Comparison of ENCODE assay signal across 12 cellular contexts in genomic region chr10:118343115-118343514, GRCh38. TPM values are rescaled to one million over a fixed set of nuclear protein-coding genes. Genes with fewer than 3 reads are reported as not detected.
DNase-seq lines count a peak whose midpoint lies in the region; ATAC-seq and TF ChIP-seq lines count a peak whose summit lies in the region.
"Had no signal": no experiment of that assay in that cellular context is flagged by ENCODE, and none has a peak within 500 bp of the region (broad histone marks: within the 10 kb centered on the region; RNA-seq: fewer than 3 reads in every experiment).

No MANE protein-coding gene starts in this region.

- H3K4me1 Mint-ChIP-seq in Caco-2 (ENCODE audit: low read depth, unreplicated experiment), result no peaks in the 10 kb centered on the region
- H3K4me1 Mint-ChIP-seq in T-cell, result peaks cover 32 to 51% (median 49%) of the 10 kb centered on the region in 3 donors

- peaks cover 11% of the 10 kb centered on the region for H3K36me3 Mint-ChIP-seq in Caco-2 (ENCODE audit: insufficient read depth, unreplicated experiment)
- H3K36me3 Mint-ChIP-seq in T-cell, result peaks cover 2% of the 10 kb centered on the region

- no peak overlapping the region for H3K4me3 ChIP-seq in Caco-2 (ENCODE audit: low read depth, low read length)
- no peak overlapping the region for H3K4me3 ChIP-seq in foreskin fibroblast (ENCODE audit: low read depth in 1 of 2, low read length in 2 of 2)

- ATAC-seq in T-cell (replicated peaks in 1 of 4), result no peak

- POLR2A ChIA-PET in Caco-2 (lab: Charles Lee), result no interaction called here
- POLR2A ChIA-PET in T-cell (lab: Charles Lee), result no interaction called here

- 0 out of 2 replicates have a peak, but pooled peaks cover 3% of the 10 kb centered on the region for H3K4me1 ChIP-seq in Caco-2

- H3K9me3 Mint-ChIP-seq in Caco-2 (ENCODE audit: unreplicated experiment), result no peaks in the 10 kb centered on the region
- H3K9me3 Mint-ChIP-seq in T-cell, result no peaks in the 10 kb centered on the region

- no TSS peak for BruUV-seq in Caco-2 (replicated peaks; lab: Mats Ljungman, UMichigan)

- CTCF ChIA-PET in Caco-2 (lab: Charles Lee), result no interaction called here
- CTCF ChIA-PET in T-cell (lab: Charles Lee), result interaction anchor here in 1 of 2 donors (0.6 kb wide), 1 partner anchor 1253 kb away, joined by 3 read pairs; no protein-coding TSS in a partner anchor

- no peaks in the 10 kb centered on the region for H3K9me3 ChIP-seq in Caco-2
- H3K9me3 ChIP-seq: heart left ventricle, SJSA1, stomach had no signal

- H3K4me3 Mint-ChIP-seq in Caco-2 (ENCODE audit: unreplicated experiment) (peak overlapping the region; percentile 84), T-cell (peak overlapping the region; percentile 76 to 96 (median 95))

- no peaks in the 10 kb centered on the region for H3K27me3 ChIP-seq in Caco-2 (replicated peaks; ENCODE audit: control insufficient read depth, insufficient read depth, low read length)
- H3K27me3 ChIP-seq: heart left ventricle, stomach had no signal

- H3K27ac Mint-ChIP-seq in Caco-2 (ENCODE audit: unreplicated experiment), result no peak overlapping the region
- peak overlapping the region; percentile 64 to 91 for H3K27ac Mint-ChIP-seq in T-cell

- DNase-seq in A172 (ENCODE audit: low spot score), result peak; percentile 16
- no peak for DNase-seq in Caco-2
- DNase-seq in T-cell, result no peak
- peak; percentile 19 to 57 for DNase-seq in foreskin fibroblast
- DNase-seq in T1000 (lab: John Stamatoyannopoulos, UW), result no peak
- DNase-seq in anterior cingulate cortex (lab: John Stamatoyannopoulos, UW), result no peak
- DNase-seq in activated CD8-positive, alpha-beta memory T cell treated with anti-CD3 and anti-CD28 coated beads, Interleukin-2, amount 50 U/mL, for 48 hours, result no peak
- DNase-seq in NCI-H146 (lab: John Stamatoyannopoulos, UW), result no peak
- DNase-seq: heart left ventricle, NCI-H2171 treated with DMSO at 0.1 percent for 48 hours, stomach had no signal

- intact Hi-C loops in Caco-2 (cut with micrococcal nuclease; ENCODE audit: unreplicated experiment), result loop anchor here (2.0 kb wide), 1 partner anchor 116 kb away; no protein-coding TSS in a partner anchor

- no peak for TF ChIP-seq CTCF in Caco-2 (IDR thresholded peaks at IDR 0.05; ENCODE audit: insufficient read depth in 1 of 2, low read depth in 1 of 2, low read length in 1 of 2, severe bottlenecking in 1 of 2, unreplicated experiment in 1 of 2)
- no peak for TF ChIP-seq CTCF in foreskin fibroblast (IDR thresholded peaks at IDR 0.05; ENCODE audit: low read depth, low read length)

- H3K36me3 ChIP-seq in Caco-2 (ENCODE audit: control insufficient read depth, insufficient read depth, low read length), result no peaks in the 10 kb centered on the region
- H3K36me3 ChIP-seq: stomach had no signal

- H3K27me3 Mint-ChIP-seq in Caco-2 (ENCODE audit: insufficient read depth, unreplicated experiment) (peaks cover 3% of the 10 kb centered on the region), T-cell (no peaks in the 10 kb centered on the region)

RNA-seq across cellular contexts. Expression of gene FAM204A, which starts 1.0 kb away (rescaled TPM):
- 160 and 233 TPM in 2 replicates for total RNA-seq in A172 (2014; rRNA removed; shearing (Covaris generic))
- 63.7 and 68.7 TPM in 2 replicates for total RNA-seq in Caco-2 (2022)
- 10 to 100 TPM; 57.1 to 63.3 (median 58.0) TPM for total RNA-seq in T-cell

Comparison
In these comparisons a context has a peak if more than half of its experiments do, and no peak if none do; other contexts are left out.
1. DNase-seq: peak in A172 (single experiment) and foreskin fibroblast (2 of 2); none in Caco-2 (0 of 2), T-cell (0 of 34), T1000 (single experiment), anterior cingulate cortex (0 of 58), activated CD8-positive, alpha-beta memory T cell treated with anti-CD3 and anti-CD28 coated beads, Interleukin-2, amount 50 U/mL, for 48 hours (single experiment) and NCI-H146 (single experiment).